Comparison of ENCODE assay signal across 10 cellular contexts in the genomic region with DNA sequence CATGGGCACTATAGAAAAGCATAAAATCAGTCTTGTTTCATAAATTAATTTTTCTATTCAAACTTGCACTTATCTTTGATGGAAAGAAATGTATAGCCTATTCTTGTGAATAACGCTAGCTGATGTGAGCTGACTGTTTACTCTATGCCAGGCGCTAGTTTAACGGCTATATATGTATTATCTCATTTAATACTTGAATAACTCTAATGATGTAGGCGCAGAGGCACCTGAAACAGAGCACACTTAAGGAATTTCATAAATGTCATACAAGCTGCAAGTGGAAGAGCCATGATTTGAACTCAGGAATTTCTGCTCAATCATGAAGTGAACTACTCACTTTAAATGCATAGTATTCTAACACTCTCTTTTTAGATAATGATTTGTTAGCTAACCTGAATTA.
"Had no signal": no experiment of that assay in that cellular context is flagged by ENCODE, and none has a peak within 500 bp of the region (broad histone marks: within the 10 kb centered on the region; RNA-seq: fewer than 3 reads in every experiment).

No MANE protein-coding gene starts in this region.

- FAIRE-seq: H1, H54, HTR-8/SVneo, K562 had no signal

- ATAC-seq: GM23338, K562 had no signal

- H3K27ac Mint-ChIP-seq: GM23338, H9, HFFc6 had no signal

- H3K4me3 ChIP-seq: GM23338, K562 had no signal

- H3K4me3 Mint-ChIP-seq: GM23338, H9, HFFc6 had no signal

- DNase-seq: H9, HCEC 1CT, HFFc6, IMR-90, KG1 had no signal

- H3K9me3 Mint-ChIP-seq: GM23338, H9, HFFc6 had no signal

- H3K4me1 Mint-ChIP-seq: GM23338, H9 had no signal

- H3K4me2 ChIP-seq: GM23338 had no signal
